Comparison of ENCODE assay signal across 8 cellular contexts in the genomic region with DNA sequence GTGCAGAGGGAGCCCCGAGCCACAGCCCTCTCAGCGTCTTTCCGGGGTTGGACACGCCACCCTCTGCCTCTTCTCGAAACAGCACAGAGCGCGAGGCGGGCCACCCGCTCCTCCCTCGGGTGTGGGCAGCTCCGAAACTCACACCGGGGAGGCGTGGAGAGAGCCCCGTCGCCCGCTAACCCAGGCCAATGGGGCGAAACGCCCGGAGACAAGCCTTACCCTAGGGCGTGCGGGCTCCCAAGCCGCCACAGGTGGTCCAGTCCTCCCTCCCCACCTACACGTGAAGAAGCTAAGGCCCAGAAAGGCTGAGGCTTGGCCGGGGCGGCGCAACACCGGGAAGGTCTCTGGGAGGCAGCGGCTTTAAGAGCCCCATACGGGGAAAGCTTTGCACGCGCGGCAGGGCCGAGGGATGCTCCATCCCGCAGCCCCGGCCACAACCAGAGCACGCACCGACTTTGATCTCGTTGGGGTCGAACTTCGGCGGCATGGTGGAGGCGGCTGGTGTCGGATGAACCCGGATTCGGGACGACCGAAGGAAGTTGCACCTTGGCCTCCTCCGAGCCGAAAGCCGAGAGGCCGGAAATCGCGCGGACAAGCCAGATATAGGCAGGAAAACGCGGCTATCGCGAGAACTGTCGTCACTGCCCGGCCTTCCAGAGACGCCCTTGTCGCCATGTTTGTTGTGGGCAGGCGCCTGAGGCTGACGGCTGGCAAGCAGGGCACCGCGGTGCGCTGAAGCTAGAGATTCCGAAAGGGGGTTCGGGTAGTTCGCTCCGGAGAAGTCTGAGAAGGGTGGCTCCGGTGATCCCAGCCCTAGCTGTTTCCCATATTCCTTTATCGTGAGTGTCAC. TPM values are rescaled to one million over a fixed set of nuclear protein-coding genes. Genes with fewer than 3 reads are reported as not detected.
A peak's percentile ranks its signal among the peaks of the same experiment; 100 is the strongest.
DNase-seq lines count a peak whose midpoint lies in the region; ATAC-seq and TF ChIP-seq lines count a peak whose summit lies in the region.

A gene (plus strand): TSS at position 680 of the 850 bp plus-strand sequence. CDS start 3,018 bp downstream, outside the sequence.
A gene (minus strand): TSS at position 576 of the 850 bp plus-strand sequence. CDS start 89 bp downstream, at position 487.

- H3K36me3 ChIP-seq in psoas muscle (ENCODE audit: insufficient read depth in 1 of 2, low read depth in 1 of 2) = peaks cover 2 to 62% of the 10 kb centered on the region in 2 donors
- no peaks in the 10 kb centered on the region for H3K36me3 ChIP-seq in urinary bladder (ENCODE audit: insufficient read depth)

- no peaks in the 10 kb centered on the region for H3K9me3 ChIP-seq in psoas muscle

- H3K4me3 ChIP-seq in psoas muscle = peak within 1 kb of the TSS; percentile 96
- H3K4me3 ChIP-seq in urinary bladder (ENCODE audit: low read depth, low read length) = peak within 1 kb of the TSS; percentile 54

- TF ChIP-seq CTCF in psoas muscle (IDR thresholded peaks at IDR 0.05) = no peak

- no peaks in the 10 kb centered on the region for H3K27me3 ChIP-seq in psoas muscle (ENCODE audit: insufficient read depth in 3 of 3, low read length in 2 of 3)

- H3K27ac ChIP-seq in angular gyrus (ENCODE audit: low read depth, low read length) (peak within 1 kb of the TSS; percentile 77), psoas muscle (peak within 1 kb of the TSS; percentile 91), urinary bladder (ENCODE audit: low read depth) (peak within 1 kb of the TSS; percentile 85)

- intact Hi-C loops in left ventricle myocardium superior (cut with micrococcal nuclease) = no loop called here
- intact Hi-C loops in psoas muscle (cut with DNase I) = loop anchor here in 1 of 2 donors (2.0 kb wide), 1 partner anchor 26 kb away; a partner anchor contains a TSS

- 0 to 3% (median 1%) methylated on average over 70 to 73 of the region's 73 CpGs for WGBS in psoas muscle, 3 donors
- 2% methylated on average over 73 of the region's 73 CpGs for WGBS in urinary bladder

- peak; percentile 66 for ATAC-seq in GM18498 (IDR thresholded peaks at IDR 0.05; ENCODE audit: unreplicated experiment)
- ATAC-seq in HG02938 (IDR thresholded peaks at IDR 0.05; ENCODE audit: unreplicated experiment) = peak; percentile 67
- peak; percentile 79 for ATAC-seq in left ventricle myocardium superior
- peak; percentile 82 to 90 (median 83) for ATAC-seq in psoas muscle

- peaks cover 43% of the 10 kb centered on the region for H3K4me1 ChIP-seq in psoas muscle
- H3K4me1 ChIP-seq in urinary bladder (ENCODE audit: insufficient read depth) = peaks cover 3% of the 10 kb centered on the region

- peak; percentile 15 for DNase-seq in NCI-H187 treated with DMSO at 0.1 percent for 48 hours (lab: John Stamatoyannopoulos, UW)
- peak; percentile 94 to 98 (median 97) for DNase-seq in T-helper 2 cell
- peak; percentile 98 for DNase-seq in left ventricle myocardium superior
- peak; percentile 96 to 99 for DNase-seq in psoas muscle

RNA-seq across cellular contexts. Expression of the first gene that starts in this region (rescaled TPM):
- total RNA-seq in left ventricle myocardium superior (52.0 TPM), psoas muscle (10 to 100 TPM in 3 of 4 donors, 1 to 10 TPM in 1; 8.3 to 17.7 (median 13.8) TPM), urinary bladder (12.6 TPM)
- polyA plus RNA-seq in psoas muscle (10 to 100 TPM; 11.1 to 17.1 (median 11.6) TPM), urinary bladder (21.2 TPM)

RNA-seq across cellular contexts. Expression of the second gene that starts in this region (rescaled TPM):
- total RNA-seq in left ventricle myocardium superior (637 TPM), psoas muscle (1,000 to 10,000 TPM in 1 of 4 donors, 100 to 1,000 TPM in 3; 748 to 1,111 (median 831) TPM), urinary bladder (973 TPM)
- polyA plus RNA-seq in psoas muscle (1,000 to 10,000 TPM; 1,171 to 2,317 (median 1,895) TPM), urinary bladder (3,354 TPM)

Comparison
In these comparisons a context has a peak if more than half of its experiments do, and no peak if none do; other contexts are left out.
1. Peak in every context shown above with its lines: DNase-seq, ATAC-seq, H3K4me3 ChIP-seq and H3K27ac ChIP-seq.
2. DNase-seq: peak in every context shown above with its lines; median percentile 98 in left ventricle myocardium superior; 98 in psoas muscle; 97 in T-helper 2 cell; 15 in NCI-H187 treated with DMSO at 0.1 percent for 48 hours.